ENCODE assay signal across 15 cellular contexts in the genomic region with DNA sequence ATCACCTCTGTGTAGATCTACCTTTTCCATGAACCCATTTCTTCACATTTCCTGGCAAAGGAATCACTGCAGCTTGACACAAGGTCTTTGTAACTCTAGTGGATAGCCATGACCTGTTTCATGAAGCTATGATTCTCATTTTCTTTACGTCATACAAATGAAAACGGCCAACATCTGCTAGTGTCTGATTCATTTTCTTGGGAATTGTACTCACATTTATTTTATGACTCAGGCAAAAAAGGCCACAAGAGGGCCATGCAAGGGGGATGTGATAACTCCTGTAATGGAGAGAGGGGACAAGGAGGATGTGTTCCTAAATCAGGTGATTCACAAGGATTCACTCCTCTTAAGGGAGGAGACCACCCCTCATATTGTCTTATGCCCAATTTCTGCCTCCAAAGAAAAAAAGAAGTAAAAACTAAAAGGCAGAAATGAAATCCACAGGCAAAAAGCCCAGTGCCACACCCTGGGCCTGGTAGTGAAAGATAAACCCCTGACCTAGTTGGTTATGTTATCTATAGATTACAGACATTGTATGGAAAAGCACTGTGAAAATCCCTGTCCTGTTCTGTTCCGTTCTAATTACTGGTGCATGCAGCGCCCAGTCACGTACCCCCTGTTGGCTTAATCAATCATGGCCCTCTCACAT.
DNase-seq lines count a peak whose midpoint lies in the region; ATAC-seq, FAIRE-seq and TF ChIP-seq lines count a peak whose summit lies in the region.
"Had no signal": no experiment of that assay in that cellular context is flagged by ENCODE, and none has a peak within 500 bp of the region (broad histone marks: within the 10 kb centered on the region; RNA-seq: fewer than 3 reads in every experiment).

No MANE protein-coding gene starts in this region.

- BruUV-seq in endothelial cell of umbilical vein (replicated peaks; lab: Mats Ljungman, UMichigan), result no TSS peak

- H3K9ac ChIP-seq in endothelial cell of umbilical vein (replicated peaks; ENCODE audit: extremely low read depth, insufficient read depth, low read length), result no peak overlapping the region

- POLR2A ChIA-PET in endothelial cell of umbilical vein (lab: Charles Lee), result no interaction called here

- H3K4me1 Mint-ChIP-seq in activated T-helper 17 cell treated with anti-CD3 and anti-CD28 coated beads, Interleukin-2, amount 50 U/mL, for 72 hours, result no peaks in the 10 kb centered on the region
- H3K4me1 Mint-ChIP-seq: activated B cell treated with CpG ODN at 0.5 μM for 24 hours had no signal

- H3K36me3 Mint-ChIP-seq in activated T-helper 17 cell treated with anti-CD3 and anti-CD28 coated beads, Interleukin-2, amount 50 U/mL, for 72 hours (ENCODE audit: low read depth), result no peaks in the 10 kb centered on the region

- peak; percentile 32 for TF ChIP-seq CTCF in RWPE2 (IDR thresholded peaks at IDR 0.05; ENCODE audit: poor library complexity, severe bottlenecking)
- TF ChIP-seq CTCF in endothelial cell of umbilical vein (IDR thresholded peaks at IDR 0.05; ENCODE audit: extremely low read depth in 1 of 2, insufficient read depth in 1 of 2, low read depth in 1 of 2, low read length in 2 of 2), result no peak

- no peaks in the 10 kb centered on the region for H3K27me3 Mint-ChIP-seq in activated T-helper 17 cell treated with anti-CD3 and anti-CD28 coated beads, Interleukin-2, amount 50 U/mL, for 72 hours
- H3K27me3 Mint-ChIP-seq: activated B cell treated with CpG ODN at 0.5 μM for 24 hours had no signal

- peak overlapping the region; percentile 45 for H3K27ac ChIP-seq in RWPE2 (ENCODE audit: poor library complexity, severe bottlenecking)
- H3K27ac ChIP-seq in endothelial cell of umbilical vein (ENCODE audit: insufficient read depth, low read depth, low read length), result no peak overlapping the region
- H3K27ac ChIP-seq: gastroesophageal sphincter had no signal

- H3K9me3 Mint-ChIP-seq in activated T-helper 17 cell treated with anti-CD3 and anti-CD28 coated beads, Interleukin-2, amount 50 U/mL, for 72 hours, result peaks cover 2% of the 10 kb centered on the region

- peaks cover 13% of the 10 kb centered on the region for H3K4me1 ChIP-seq in RWPE2 (ENCODE audit: insufficient read depth, poor library complexity, severe bottlenecking)
- no peaks in the 10 kb centered on the region for H3K4me1 ChIP-seq in endothelial cell of umbilical vein (ENCODE audit: control insufficient read depth, extremely low read depth, insufficient read depth, low read length)
- H3K4me1 ChIP-seq: gastroesophageal sphincter had no signal

- H2AFZ ChIP-seq in endothelial cell of umbilical vein (ENCODE audit: low read depth, low read length), result no peak overlapping the region

- H3K4me2 ChIP-seq in endothelial cell of umbilical vein (ENCODE audit: insufficient read depth, low read length), result no peak overlapping the region

- TF ChIP-seq POLR2A in endothelial cell of umbilical vein (IDR thresholded peaks at IDR 0.05; ENCODE audit: low read depth, low read length), result no peak

- H3K27me3 ChIP-seq in RWPE2 (ENCODE audit: insufficient read depth, poor library complexity, severe bottlenecking), result no peaks in the 10 kb centered on the region
- no peaks in the 10 kb centered on the region for H3K27me3 ChIP-seq in endothelial cell of umbilical vein (ENCODE audit: control insufficient read depth in 2 of 2, insufficient read depth in 2 of 2, low read length in 2 of 2)
- H3K27me3 ChIP-seq: gastroesophageal sphincter had no signal

- no peak overlapping the region for H3K4me3 ChIP-seq in RWPE2 (ENCODE audit: severe bottlenecking)
- no peak overlapping the region for H3K4me3 ChIP-seq in endothelial cell of umbilical vein (replicated peaks in 1 of 3; ENCODE audit: insufficient read depth in 1 of 3, low read depth in 1 of 3, low read length in 3 of 3)
- no peak overlapping the region for H3K4me3 ChIP-seq in skeletal muscle cell (ENCODE audit: low read depth, low read length)
- H3K4me3 ChIP-seq: gastroesophageal sphincter had no signal

- no peaks in the 10 kb centered on the region for H3K79me2 ChIP-seq in endothelial cell of umbilical vein (ENCODE audit: control insufficient read depth, insufficient read depth, low read length)

- CTCF ChIA-PET in endothelial cell of umbilical vein (lab: Charles Lee), result no interaction called here

- H3K36me3 ChIP-seq in RWPE2 (ENCODE audit: low read depth) (no peaks in the 10 kb centered on the region), endothelial cell of umbilical vein (ENCODE audit: control insufficient read depth in 2 of 2, extremely low read depth in 1 of 2, insufficient read depth in 2 of 2, low read length in 2 of 2) (no peaks in the 10 kb centered on the region)
- H3K36me3 ChIP-seq: gastroesophageal sphincter had no signal

- no peak overlapping the region for H3K4me3 Mint-ChIP-seq in activated T-helper 17 cell treated with anti-CD3 and anti-CD28 coated beads, Interleukin-2, amount 50 U/mL, for 72 hours
- H3K4me3 Mint-ChIP-seq: activated B cell treated with CpG ODN at 0.5 μM for 24 hours had no signal

- no peak for FAIRE-seq in endothelial cell of umbilical vein (lab: Jason Lieb, UNC)

- H3K9me1 ChIP-seq in endothelial cell of umbilical vein (replicated peaks; ENCODE audit: control insufficient read depth, extremely low read depth, insufficient read depth, low read length), result no peaks in the 10 kb centered on the region

- dilution Hi-C loops in endothelial cell of umbilical vein (cut with MboI; ENCODE audit: extremely low pct_ligation_motif_present, low sequenced_read_pairs), result no loop called here

- no peak overlapping the region for H3K27ac Mint-ChIP-seq in activated T-helper 17 cell treated with anti-CD3 and anti-CD28 coated beads, Interleukin-2, amount 50 U/mL, for 72 hours
- H3K27ac Mint-ChIP-seq: activated B cell treated with CpG ODN at 0.5 μM for 24 hours had no signal

- peak; percentile 73 for DNase-seq in GM04503 (ENCODE audit: low read depth)
- no peak for DNase-seq in RWPE2 (ENCODE audit: low spot score)
- DNase-seq in endothelial cell of umbilical vein (ENCODE audit: low read depth, low spot score), result peak; percentile 4
- peak; percentile 91 for DNase-seq in skeletal muscle cell (ENCODE audit: low read depth)
- no peak for DNase-seq in mesenteric fat pad (ENCODE audit: low spot score)
- no peak for DNase-seq in effector CD4-positive, alpha-beta T cell
- DNase-seq: activated B cell treated with CpG ODN at 0.5 μM for 24 hours; activated T-cell treated with anti-CD3 and anti-CD28 coated beads, Interleukin-2, amount 50 U/mL, for 1 hour; DND-41; MV-4-11; NCI-H345; nucleus accumbens; stimulated activated naive CD4-positive, alpha-beta T cell had no signal

- no peaks in the 10 kb centered on the region for H3K9me3 ChIP-seq in RWPE2 (ENCODE audit: severe bottlenecking)
- no peaks in the 10 kb centered on the region for H3K9me3 ChIP-seq in endothelial cell of umbilical vein (replicated peaks; ENCODE audit: control insufficient read depth, insufficient read depth, low read length)
- H3K9me3 ChIP-seq: gastroesophageal sphincter had no signal

- H4K20me1 ChIP-seq in endothelial cell of umbilical vein (replicated peaks; ENCODE audit: control insufficient read depth, extremely low read depth, insufficient read depth, low read length), result no peaks in the 10 kb centered on the region

- intact Hi-C loops in endothelial cell of umbilical vein (cut with micrococcal nuclease), result no loop called here

- peak; percentile 81 for ATAC-seq in RWPE2 (ENCODE audit: low read depth)
- ATAC-seq in activated T-helper 17 cell treated with anti-CD3 and anti-CD28 coated beads, Interleukin-2, amount 50 U/mL, for 72 hours (replicated peaks), result no peak
- ATAC-seq: gastroesophageal sphincter had no signal

TF ChIP-seq in endothelial cell of umbilical vein, 7 proteins besides CTCF, POLR2A, EP300 and RAD21:
- TF ChIP-seq FOS (IDR thresholded peaks at IDR 0.05; ENCODE audit: borderline replicate concordance, insufficient read depth, low read length), result peak; percentile 9
- TF ChIP-seq, protein P1, sequence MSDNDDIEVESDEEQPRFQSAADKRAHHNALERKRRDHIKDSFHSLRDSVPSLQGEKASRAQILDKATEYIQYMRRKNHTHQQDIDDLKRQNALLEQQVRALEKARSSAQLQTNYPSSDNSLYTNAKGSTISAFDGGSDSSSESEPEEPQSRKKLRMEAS (IDR thresholded peaks at IDR 0.05; ENCODE audit: insufficient read depth, insufficient read length), result no peak

Comparison
In these comparisons a context has a peak if more than half of its experiments do, and no peak if none do; other contexts are left out.
1. DNase-seq: peak in GM04503 (single experiment), endothelial cell of umbilical vein (single experiment) and skeletal muscle cell (single experiment); none in RWPE2 (single experiment), mesenteric fat pad (single experiment) and effector CD4-positive, alpha-beta T cell (single experiment).